1 cellular context compared by ENCODE assay signal in genomic region chr20:53283011-53283410, GRCh38.
TF ChIP-seq lines count a peak whose summit lies in the region.

No MANE protein-coding gene starts in this region.

TF ChIP-seq in WTC11, 78 proteins besides CTCF, POLR2A, EP300 and RAD21 (continued from another document):
- TF ChIP-seq, protein P1, sequence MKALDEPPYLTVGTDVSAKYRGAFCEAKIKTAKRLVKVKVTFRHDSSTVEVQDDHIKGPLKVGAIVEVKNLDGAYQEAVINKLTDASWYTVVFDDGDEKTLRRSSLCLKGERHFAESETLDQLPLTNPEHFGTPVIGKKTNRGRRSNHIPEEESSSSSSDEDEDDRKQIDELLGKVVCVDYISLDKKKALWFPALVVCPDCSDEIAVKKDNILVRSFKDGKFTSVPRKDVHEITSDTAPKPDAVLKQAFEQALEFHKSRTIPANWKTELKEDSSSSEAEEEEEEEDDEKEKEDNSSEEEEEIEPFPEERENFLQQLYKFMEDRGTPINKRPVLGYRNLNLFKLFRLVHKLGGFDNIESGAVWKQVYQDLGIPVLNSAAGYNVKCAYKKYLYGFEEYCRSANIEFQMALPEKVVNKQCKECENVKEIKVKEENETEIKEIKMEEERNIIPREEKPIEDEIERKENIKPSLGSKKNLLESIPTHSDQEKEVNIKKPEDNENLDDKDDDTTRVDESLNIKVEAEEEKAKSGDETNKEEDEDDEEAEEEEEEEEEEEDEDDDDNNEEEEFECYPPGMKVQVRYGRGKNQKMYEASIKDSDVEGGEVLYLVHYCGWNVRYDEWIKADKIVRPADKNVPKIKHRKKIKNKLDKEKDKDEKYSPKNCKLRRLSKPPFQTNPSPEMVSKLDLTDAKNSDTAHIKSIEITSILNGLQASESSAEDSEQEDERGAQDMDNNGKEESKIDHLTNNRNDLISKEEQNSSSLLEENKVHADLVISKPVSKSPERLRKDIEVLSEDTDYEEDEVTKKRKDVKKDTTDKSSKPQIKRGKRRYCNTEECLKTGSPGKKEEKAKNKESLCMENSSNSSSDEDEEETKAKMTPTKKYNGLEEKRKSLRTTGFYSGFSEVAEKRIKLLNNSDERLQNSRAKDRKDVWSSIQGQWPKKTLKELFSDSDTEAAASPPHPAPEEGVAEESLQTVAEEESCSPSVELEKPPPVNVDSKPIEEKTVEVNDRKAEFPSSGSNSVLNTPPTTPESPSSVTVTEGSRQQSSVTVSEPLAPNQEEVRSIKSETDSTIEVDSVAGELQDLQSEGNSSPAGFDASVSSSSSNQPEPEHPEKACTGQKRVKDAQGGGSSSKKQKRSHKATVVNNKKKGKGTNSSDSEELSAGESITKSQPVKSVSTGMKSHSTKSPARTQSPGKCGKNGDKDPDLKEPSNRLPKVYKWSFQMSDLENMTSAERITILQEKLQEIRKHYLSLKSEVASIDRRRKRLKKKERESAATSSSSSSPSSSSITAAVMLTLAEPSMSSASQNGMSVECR (CRISPR knock-in tag; IDR thresholded peaks at IDR 0.05; ENCODE audit: borderline replicate concordance) = no peak
- TF ChIP-seq RORB (CRISPR knock-in tag; IDR thresholded peaks at IDR 0.05) (no peak), SMAD4 (CRISPR knock-in tag; IDR thresholded peaks at IDR 0.05) (no peak), ATF1 (CRISPR knock-in tag; IDR thresholded peaks at IDR 0.05) (no peak), OVOL2 (CRISPR knock-in tag; IDR thresholded peaks at IDR 0.05; ENCODE audit: borderline replicate concordance) (no peak), MYBL2 (CRISPR knock-in tag; IDR thresholded peaks at IDR 0.05) (no peak), ATF6 (CRISPR knock-in tag; IDR thresholded peaks at IDR 0.05) (no peak)
- TF ChIP-seq, protein P2, sequence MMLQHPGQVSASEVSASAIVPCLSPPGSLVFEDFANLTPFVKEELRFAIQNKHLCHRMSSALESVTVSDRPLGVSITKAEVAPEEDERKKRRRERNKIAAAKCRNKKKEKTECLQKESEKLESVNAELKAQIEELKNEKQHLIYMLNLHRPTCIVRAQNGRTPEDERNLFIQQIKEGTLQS (CRISPR knock-in tag; conservative IDR thresholded peaks at IDR 0.05) = no peak
